In the genomic region with DNA sequence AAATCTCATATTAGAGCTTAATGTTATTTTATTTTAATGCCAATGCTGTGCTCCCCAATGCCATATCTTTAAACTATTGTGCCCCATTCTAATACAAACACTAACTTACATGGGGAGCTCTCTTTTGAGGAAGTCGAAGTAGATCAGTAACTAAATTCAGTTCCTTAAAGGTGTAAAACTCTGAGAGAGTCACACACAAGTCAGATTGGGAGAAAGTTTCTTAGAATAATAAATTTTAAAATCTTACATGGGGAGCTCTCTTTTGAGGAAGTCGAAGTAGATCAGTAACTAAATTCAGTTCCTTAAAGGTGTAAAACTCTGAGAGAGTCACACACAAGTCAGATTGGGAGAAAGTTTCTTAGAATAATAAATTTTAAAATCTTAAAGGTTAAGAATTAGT, we compare ENCODE assay signal across 8 cellular contexts.
A peak's percentile ranks its signal among the peaks of the same experiment; 100 is the strongest.
ATAC-seq and TF ChIP-seq lines count a peak whose summit lies in the region.
"Not testable (repeated sequence)": the region's sequence is repeated elsewhere in the genome, so short reads cannot be mapped to it uniquely, and the experiment has no call there.

No MANE protein-coding gene starts in this region.

- ATAC-seq in GM18498 (IDR thresholded peaks at IDR 0.05; ENCODE audit: unreplicated experiment) (peak; percentile 74), GM18873 (IDR thresholded peaks at IDR 0.05; ENCODE audit: low FRiP score, unreplicated experiment) (peak; percentile 66), GM19455 (IDR thresholded peaks at IDR 0.05; ENCODE audit: unreplicated experiment) (peak; percentile 72), GM21619 (IDR thresholded peaks at IDR 0.05; ENCODE audit: unreplicated experiment) (peak; percentile 77), HG02763 (IDR thresholded peaks at IDR 0.05; ENCODE audit: unreplicated experiment) (peak; percentile 63), HG03097 (IDR thresholded peaks at IDR 0.05; ENCODE audit: low FRiP score, unreplicated experiment) (peak; percentile 79), HG03442 (IDR thresholded peaks at IDR 0.05; ENCODE audit: unreplicated experiment) (peak; percentile 51)

- H3K9me3 ChIP-seq in OCI-LY3 (ENCODE audit: insufficient read depth, low read length), result not testable (repeated sequence)

- not testable (repeated sequence) for H4K20me1 ChIP-seq in OCI-LY3 (ENCODE audit: insufficient read depth, low read length)

- peak overlapping the region; percentile 65 for H3K9ac ChIP-seq in OCI-LY3 (ENCODE audit: low read length)

- H3K27me3 ChIP-seq in OCI-LY3 (ENCODE audit: low read depth, low read length), result not testable (repeated sequence)

- H3K36me3 ChIP-seq in OCI-LY3 (replicated peaks; ENCODE audit: low read depth, low read length), result not testable (repeated sequence)

- H3K4me3 ChIP-seq in OCI-LY3 (ENCODE audit: low read length), result peak overlapping the region; percentile 72

- not testable (repeated sequence) for H2AFZ ChIP-seq in OCI-LY3 (ENCODE audit: low read depth, low read length)

- not testable (repeated sequence) for TF ChIP-seq CTCF in OCI-LY3 (IDR thresholded peaks at IDR 0.05; ENCODE audit: low read depth, low read length)

- H3K79me2 ChIP-seq in OCI-LY3 (ENCODE audit: low read length), result peaks cover 11% of the 10 kb centered on the region

- H3K4me1 ChIP-seq in OCI-LY3 (ENCODE audit: low read length), result peaks cover 33% of the 10 kb centered on the region

- peak overlapping the region; percentile 92 for H3K27ac ChIP-seq in OCI-LY3 (ENCODE audit: low read length)

- peak overlapping the region; percentile 82 for H3K4me2 ChIP-seq in OCI-LY3 (ENCODE audit: low read length)

Comparison
In these comparisons a context has a peak if more than half of its experiments do, and no peak if none do; other contexts are left out.
1. Peak in every context shown above with its lines: ATAC-seq, H3K4me3 ChIP-seq and H3K27ac ChIP-seq.